ENCODE assay signal across 25 cellular contexts in the genomic region with DNA sequence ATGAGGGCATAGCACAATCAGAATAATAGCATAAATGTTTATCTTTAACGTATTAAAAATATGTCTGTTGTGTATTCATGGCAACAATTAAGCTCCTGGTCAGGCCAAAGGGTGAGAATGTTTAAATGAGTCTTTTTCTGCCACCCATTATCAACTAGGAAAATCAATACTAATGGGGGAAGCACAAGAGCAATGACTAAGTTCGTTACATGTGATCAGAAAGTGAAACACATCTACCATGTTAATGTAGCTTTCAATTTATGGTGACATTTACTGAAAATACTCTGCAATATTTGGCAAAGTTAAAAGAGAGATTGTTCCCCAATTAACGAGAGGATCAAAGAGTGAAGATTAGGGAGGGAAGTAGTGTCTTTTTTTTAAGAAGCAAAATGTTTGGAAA.
DNase-seq lines count a peak whose midpoint lies in the region; ATAC-seq, FAIRE-seq and TF ChIP-seq lines count a peak whose summit lies in the region.
"Had no signal": no experiment of that assay in that cellular context is flagged by ENCODE, and none has a peak within 500 bp of the region (broad histone marks: within the 10 kb centered on the region; RNA-seq: fewer than 3 reads in every experiment).

No MANE protein-coding gene starts in this region.

- no peak overlapping the region; the same call in 1 of the 2 replicates for H3K4me2 ChIP-seq in K562 (ENCODE audit: insufficient read depth, low read length)

- no peak overlapping the region for H3K4me3 ChIP-seq in K562
- H3K4me3 ChIP-seq in SJCRH30 = no peak overlapping the region

- H3K27ac ChIP-seq in K562 (ENCODE audit: extremely low read depth, low read depth, low read length) = no peak overlapping the region
- H3K27ac ChIP-seq in SJCRH30 = no peak overlapping the region

- no peaks in the 10 kb centered on the region for H3K9me1 ChIP-seq in K562 (ENCODE audit: control insufficient read depth, insufficient read depth, low read length)

- H3K27me3 ChIP-seq in K562 (ENCODE audit: control insufficient read depth in 2 of 2, insufficient read depth in 2 of 2, low read length in 2 of 2) = no peaks in the 10 kb centered on the region
- H3K27me3 ChIP-seq in SJCRH30 = no peaks in the 10 kb centered on the region
- H3K27me3 ChIP-seq: BE2C had no signal

- no peaks in the 10 kb centered on the region for H4K20me1 ChIP-seq in K562 (replicated peaks; ENCODE audit: control insufficient read depth, insufficient read depth, low read length)

- H3K9me3 ChIP-seq in K562 (replicated peaks; ENCODE audit: control insufficient read depth, insufficient read depth, low read depth, low read length) (no peaks in the 10 kb centered on the region), SJCRH30 (replicated peaks) (no peaks in the 10 kb centered on the region; the same call in 1 of the 2 replicates)
- H3K9me3 ChIP-seq: BE2C had no signal

- in situ Hi-C loops in GM13977 (cut with MboI; ENCODE audit: low pct_unique_long_range_greater_than_20kb, low sequenced_read_pairs, unreplicated experiment) (no loop called here), K562 (cut with MboI) (no loop called here)

- DNase-seq in GM13977 (ENCODE audit: low spot score) (peak; percentile 17), K562 (ENCODE audit: extremely low read depth in 1 of 4, low spot score in 3 of 4) (no peak), SJCRH30 (no peak), hepatic stellate cell (ENCODE audit: low spot score) (no peak), DMS153 treated with DMSO at 0.1 percent for 48 hours (lab: John Stamatoyannopoulos, UW; ENCODE audit: unreplicated experiment) (no peak), iPS-NIHi7 (ENCODE audit: extremely low spot score) (no peak)
- DNase-seq: BE2C; CD4-positive, CD25-positive, alpha-beta regulatory T cell; COR-L47; GF-D8; H9; IMR-90; Kasumi-1; MM.1S; NCI-H1092; NCI-H2081; NCI-H446 treated with DMSO at 0.1 percent for 48 hours; T-helper 9 cell had no signal

- BruUV-seq in K562 (replicated peaks; lab: Mats Ljungman, UMichigan) = no TSS peak

- no peak for TF ChIP-seq RAD21 in K562 (CRISPR knock-in tag; conservative IDR thresholded peaks at IDR 0.05 in 1 of 2, IDR thresholded peaks at IDR 0.05 in 1 of 2)

- ATAC-seq in GM19463 (IDR thresholded peaks at IDR 0.05; ENCODE audit: unreplicated experiment) (peak; percentile 56), HG02938 (IDR thresholded peaks at IDR 0.05; ENCODE audit: unreplicated experiment) (peak; percentile 43), K562 (no peak)
- ATAC-seq: Right ventricle myocardium inferior had no signal

- TF ChIP-seq CTCF in GM13977 (IDR thresholded peaks at IDR 0.05; ENCODE audit: extremely low read depth, insufficient read depth, missing control alignments) (no peak), K562 (IDR thresholded peaks at IDR 0.05 in 2 of 3, conservative IDR thresholded peaks at IDR 0.05 in 1 of 3; ENCODE audit: insufficient read depth in 2 of 3, low read depth in 1 of 3, low read length in 3 of 3) (no peak)

- TF ChIP-seq EP300 in K562 (IDR thresholded peaks at IDR 0.05; ENCODE audit: low read length) = no peak

- intact Hi-C loops in K562 (cut with micrococcal nuclease) = no loop called here

- no peaks in the 10 kb centered on the region for H3K79me2 ChIP-seq in K562 (ENCODE audit: control insufficient read depth, insufficient read depth, low read length)

- CTCF ChIA-PET in K562 (lab: Yijun Ruan, JAX; ENCODE audit: low intra/inter-chr PET ratio) = no interaction called here

- H3K9ac ChIP-seq in K562 (ENCODE audit: insufficient read depth in 1 of 2, low read depth in 2 of 2, low read length in 2 of 2) = no peak overlapping the region

- H3K36me3 ChIP-seq in K562 (ENCODE audit: control insufficient read depth, insufficient read depth, low read length) = no peaks in the 10 kb centered on the region
- no peaks in the 10 kb centered on the region for H3K36me3 ChIP-seq in SJCRH30
- H3K36me3 ChIP-seq: BE2C had no signal

- no peak for FAIRE-seq in K562 (lab: Jason Lieb, UNC)
- FAIRE-seq: A204.1, GM12892, HTR-8/SVneo, RCC 7860 had no signal

- 18% methylated on average over 3 of the region's 3 CpGs for WGBS in K562 (ENCODE audit: insufficient coverage, low coverage, missing lambda C conversion rate)

- H2AFZ ChIP-seq in K562 (ENCODE audit: low read depth, low read length) = peak overlapping the region; percentile 79

- TF ChIP-seq POLR2A in K562 (conservative IDR thresholded peaks at IDR 0.05) = no peak

- H3K4me1 ChIP-seq in K562 (replicated peaks in 1 of 2; ENCODE audit: control insufficient read depth in 2 of 2, insufficient read depth in 2 of 2, low read length in 2 of 2) (no peaks in the 10 kb centered on the region; a peak in 3 of 5 replicates), SJCRH30 (peaks cover 31% of the 10 kb centered on the region)
- H3K4me1 ChIP-seq: BE2C had no signal

- POLR2A ChIA-PET in K562 (lab: Yijun Ruan, JAX) = interaction anchor here (0.5 to 0.8 kb wide), 2 partner anchors 41 to 53 kb away, joined by 3 read pairs; no protein-coding TSS in a partner anchor

TF ChIP-seq in K562, 482 proteins besides CTCF, POLR2A, EP300 and RAD21:
- TF ChIP-seq ZNF12 (CRISPR knock-in tag; IDR thresholded peaks at IDR 0.05) = no peak
- TF ChIP-seq MAZ (CRISPR knock-in tag; conservative IDR thresholded peaks at IDR 0.05 in 1 of 2, IDR thresholded peaks at IDR 0.05 in 1 of 2) = no peak
- TF ChIP-seq, protein P1, sequence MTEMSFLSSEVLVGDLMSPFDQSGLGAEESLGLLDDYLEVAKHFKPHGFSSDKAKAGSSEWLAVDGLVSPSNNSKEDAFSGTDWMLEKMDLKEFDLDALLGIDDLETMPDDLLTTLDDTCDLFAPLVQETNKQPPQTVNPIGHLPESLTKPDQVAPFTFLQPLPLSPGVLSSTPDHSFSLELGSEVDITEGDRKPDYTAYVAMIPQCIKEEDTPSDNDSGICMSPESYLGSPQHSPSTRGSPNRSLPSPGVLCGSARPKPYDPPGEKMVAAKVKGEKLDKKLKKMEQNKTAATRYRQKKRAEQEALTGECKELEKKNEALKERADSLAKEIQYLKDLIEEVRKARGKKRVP (CRISPR knock-in tag; IDR thresholded peaks at IDR 0.05) = no peak
- no peak for TF ChIP-seq HDAC1 (IDR thresholded peaks at IDR 0.05)
- TF ChIP-seq IFI16 (CRISPR knock-in tag; IDR thresholded peaks at IDR 0.05) = no peak
- no peak for TF ChIP-seq SAP30 (IDR thresholded peaks at IDR 0.05; ENCODE audit: borderline replicate concordance, insufficient read depth, low read depth, low read length, poor library complexity, severe bottlenecking)
- no peak for TF ChIP-seq SAFB2 (IDR thresholded peaks at IDR 0.05; ENCODE audit: borderline replicate concordance, low read depth, low read length, severe bottlenecking)
- no peak for TF ChIP-seq E2F3 (CRISPR knock-in tag; IDR thresholded peaks at IDR 0.05)
- no peak for TF ChIP-seq KDM5B (IDR thresholded peaks at IDR 0.05; ENCODE audit: insufficient replicate concordance, low read depth, low read length)
- no peak for TF ChIP-seq TOE1 (IDR thresholded peaks at IDR 0.05; ENCODE audit: borderline replicate concordance)
- no peak for TF ChIP-seq TOE1 (CRISPR knock-in tag; IDR thresholded peaks at IDR 0.05; ENCODE audit: borderline replicate concordance, low read depth)
- TF ChIP-seq, protein P2, sequence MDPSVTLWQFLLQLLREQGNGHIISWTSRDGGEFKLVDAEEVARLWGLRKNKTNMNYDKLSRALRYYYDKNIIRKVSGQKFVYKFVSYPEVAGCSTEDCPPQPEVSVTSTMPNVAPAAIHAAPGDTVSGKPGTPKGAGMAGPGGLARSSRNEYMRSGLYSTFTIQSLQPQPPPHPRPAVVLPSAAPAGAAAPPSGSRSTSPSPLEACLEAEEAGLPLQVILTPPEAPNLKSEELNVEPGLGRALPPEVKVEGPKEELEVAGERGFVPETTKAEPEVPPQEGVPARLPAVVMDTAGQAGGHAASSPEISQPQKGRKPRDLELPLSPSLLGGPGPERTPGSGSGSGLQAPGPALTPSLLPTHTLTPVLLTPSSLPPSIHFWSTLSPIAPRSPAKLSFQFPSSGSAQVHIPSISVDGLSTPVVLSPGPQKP (CRISPR knock-in tag; IDR thresholded peaks at IDR 0.05) = no peak
- TF ChIP-seq, protein P3, sequence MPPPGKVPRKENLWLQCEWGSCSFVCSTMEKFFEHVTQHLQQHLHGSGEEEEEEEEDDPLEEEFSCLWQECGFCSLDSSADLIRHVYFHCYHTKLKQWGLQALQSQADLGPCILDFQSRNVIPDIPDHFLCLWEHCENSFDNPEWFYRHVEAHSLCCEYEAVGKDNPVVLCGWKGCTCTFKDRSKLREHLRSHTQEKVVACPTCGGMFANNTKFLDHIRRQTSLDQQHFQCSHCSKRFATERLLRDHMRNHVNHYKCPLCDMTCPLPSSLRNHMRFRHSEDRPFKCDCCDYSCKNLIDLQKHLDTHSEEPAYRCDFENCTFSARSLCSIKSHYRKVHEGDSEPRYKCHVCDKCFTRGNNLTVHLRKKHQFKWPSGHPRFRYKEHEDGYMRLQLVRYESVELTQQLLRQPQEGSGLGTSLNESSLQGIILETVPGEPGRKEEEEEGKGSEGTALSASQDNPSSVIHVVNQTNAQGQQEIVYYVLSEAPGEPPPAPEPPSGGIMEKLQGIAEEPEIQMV (tag; conservative IDR thresholded peaks at IDR 0.05; ENCODE audit: low read depth) = no peak
- TF ChIP-seq ESRRB (CRISPR knock-in tag; IDR thresholded peaks at IDR 0.05; ENCODE audit: borderline replicate concordance) = no peak
- TF ChIP-seq HSF4 (CRISPR knock-in tag; IDR thresholded peaks at IDR 0.05; ENCODE audit: borderline replicate concordance) = no peak
- TF ChIP-seq ZNF780A (CRISPR knock-in tag; IDR thresholded peaks at IDR 0.05) = no peak
- no peak for TF ChIP-seq HNRNPLL (IDR thresholded peaks at IDR 0.05; ENCODE audit: low read depth, low read length, poor library complexity, severe bottlenecking)
